Comparison of ENCODE assay signal across 21 cellular contexts in the genomic region with DNA sequence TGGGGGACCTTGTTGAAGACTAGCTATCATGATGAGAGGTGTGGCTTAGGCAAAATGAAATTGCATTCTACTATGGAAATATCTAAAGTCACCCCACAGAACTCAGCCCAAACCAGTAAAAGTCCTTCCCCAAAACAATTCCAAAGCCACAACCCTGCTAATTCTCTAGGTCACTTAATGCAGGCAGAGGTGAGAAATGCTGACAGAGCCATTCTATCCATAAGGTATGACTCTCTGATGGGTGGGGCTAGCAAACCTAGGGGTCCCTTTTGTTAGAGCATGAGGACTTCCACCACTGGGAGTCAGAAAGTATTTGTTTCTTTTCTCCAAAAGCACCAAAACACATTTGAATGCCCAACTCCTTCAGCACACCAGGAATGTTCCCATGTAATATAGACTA. TPM values are rescaled to one million over a fixed set of nuclear protein-coding genes. Genes with fewer than 3 reads are reported as not detected.
"Had no signal": no experiment of that assay in that cellular context is flagged by ENCODE, and none has a peak within 500 bp of the region (broad histone marks: within the 10 kb centered on the region; RNA-seq: fewer than 3 reads in every experiment).

No MANE protein-coding gene starts in this region.

- H3K4me3 ChIP-seq: SJSA1, SK-N-MC had no signal

- H3K9me3 ChIP-seq: SJSA1 had no signal

- H3K36me3 ChIP-seq: SJSA1 had no signal

- DNase-seq: KBM-7, NCI-H1092, NCI-H1105 treated with DMSO at 0.1 percent for 48 hours, NCI-H1417 treated with DMSO at 0.1 percent for 48 hours, NCI-H146, NCI-H1694 treated with DMSO at 0.1 percent for 48 hours, NCI-H1930, NCI-H2081, NCI-H2107, NCI-H2227 treated with DMSO at 0.1 percent for 48 hours, NCI-H524, NCI-H526 treated with DMSO at 0.1 percent for 48 hours, NCI-H748 treated with DMSO at 0.1 percent for 48 hours, Right ventricle myocardium superior, RPMI8226, SIG-M5 had no signal

- FAIRE-seq: RCC 7860 had no signal

- H3K4me1 ChIP-seq: SJSA1 had no signal

- H3K27ac ChIP-seq: SJSA1, SK-N-MC had no signal

RNA-seq across cellular contexts. Expression of gene BMP4, which starts 12.7 kb away (rescaled TPM):
- total RNA-seq: NCI-H460; T-helper 1 cell treated with Interleukin-12 subunit alpha and Interleukin-12 subunit beta and Interleukin-4 antibody, amounts not matched to agents 30 ng/mL and 1 ng/mL, for 36 hours had no signal
